15 cellular contexts compared by ENCODE assay signal in genomic region chr9:86807577-86807976, GRCh38.
DNase-seq lines count a peak whose midpoint lies in the region; ATAC-seq and TF ChIP-seq lines count a peak whose summit lies in the region.
"Had no signal": no experiment of that assay in that cellular context is flagged by ENCODE, and none has a peak within 500 bp of the region (broad histone marks: within the 10 kb centered on the region; RNA-seq: fewer than 3 reads in every experiment).

No MANE protein-coding gene starts in this region.

- peak overlapping the region; percentile 50 for H3K4me2 ChIP-seq in hepatocyte

- H2AFZ ChIP-seq in hepatocyte: no peak overlapping the region

- H3K4me1 Mint-ChIP-seq in activated CD8-positive, alpha-beta T cell treated with anti-CD3 and anti-CD28 coated beads, Interleukin-2, amount 10 ng/mL, durations not matched to agents 7 days and 5 days (ENCODE audit: low read depth): no peaks in the 10 kb centered on the region
- H3K4me1 Mint-ChIP-seq: activated naive CD8-positive, alpha-beta T cell treated with anti-CD3 and anti-CD28 coated beads, Interleukin-2, amount 10 ng/mL, durations not matched to agents 7 days and 5 days; stimulated activated effector memory CD8-positive, alpha-beta T cell treated with anti-CD3 and anti-CD28 coated beads, Interleukin-12 subunit alpha, Interleukin-12 subunit beta, amount 100 ng/mL, for 72 hours had no signal

- H3K4me3 Mint-ChIP-seq in activated CD8-positive, alpha-beta T cell treated with anti-CD3 and anti-CD28 coated beads, Interleukin-2, amount 10 ng/mL, durations not matched to agents 7 days and 5 days: no peak overlapping the region
- H3K4me3 Mint-ChIP-seq: activated naive CD8-positive, alpha-beta T cell treated with anti-CD3 and anti-CD28 coated beads, Interleukin-2, amount 10 ng/mL, durations not matched to agents 7 days and 5 days; stimulated activated effector memory CD8-positive, alpha-beta T cell treated with anti-CD3 and anti-CD28 coated beads, Interleukin-12 subunit alpha, Interleukin-12 subunit beta, amount 100 ng/mL, for 72 hours had no signal

- peaks cover 4% of the 10 kb centered on the region for H3K9me3 Mint-ChIP-seq in activated CD8-positive, alpha-beta T cell treated with anti-CD3 and anti-CD28 coated beads, Interleukin-2, amount 10 ng/mL, durations not matched to agents 7 days and 5 days (ENCODE audit: insufficient read depth)

- TF ChIP-seq CTCF in hepatocyte (IDR thresholded peaks at IDR 0.05; ENCODE audit: poor library complexity) (no peak), omental fat pad (IDR thresholded peaks at IDR 0.05) (no peak), ascending aorta (IDR thresholded peaks at IDR 0.05) (no peak), thyroid gland (IDR thresholded peaks at IDR 0.05) (no peak)

- peak; percentile 82 for ATAC-seq in omental fat pad (ENCODE audit: low FRiP score)
- ATAC-seq in activated CD8-positive, alpha-beta T cell treated with anti-CD3 and anti-CD28 coated beads, Interleukin-2, amount 10 ng/mL, durations not matched to agents 7 days and 5 days: no peak
- ATAC-seq: esophagus mucosa; stimulated activated effector memory CD8-positive, alpha-beta T cell treated with anti-CD3 and anti-CD28 coated beads, Interleukin-12 subunit alpha, Interleukin-12 subunit beta, amount 100 ng/mL, for 72 hours had no signal

- H3K4me1 ChIP-seq in hepatocyte (ENCODE audit: insufficient read depth): peaks cover 9% of the 10 kb centered on the region
- H3K4me1 ChIP-seq in ascending aorta: peaks cover 0 to 4% of the 10 kb centered on the region in 2 donors
- H3K4me1 ChIP-seq in thyroid gland: no peaks in the 10 kb centered on the region
- H3K4me1 ChIP-seq: colonic mucosa had no signal

- CTCF ChIA-PET in activated CD8-positive, alpha-beta T cell treated with anti-CD3 and anti-CD28 coated beads, Interleukin-2, amount 10 ng/mL, durations not matched to agents 7 days and 5 days (lab: Charles Lee): no interaction called here

- H3K36me3 ChIP-seq in hepatocyte (replicated peaks; ENCODE audit: insufficient read depth, low read depth) (no peaks in the 10 kb centered on the region), ascending aorta (no peaks in the 10 kb centered on the region), thyroid gland (no peaks in the 10 kb centered on the region)
- H3K36me3 ChIP-seq: colonic mucosa had no signal

- no peaks in the 10 kb centered on the region for H3K79me2 ChIP-seq in hepatocyte

- no peak for TF ChIP-seq POLR2A in thyroid gland (IDR thresholded peaks at IDR 0.05)

- POLR2A ChIA-PET in activated CD8-positive, alpha-beta T cell treated with anti-CD3 and anti-CD28 coated beads, Interleukin-2, amount 10 ng/mL, durations not matched to agents 7 days and 5 days (lab: Charles Lee): no interaction called here

- WGBS in hepatocyte (ENCODE audit: low lambda C conversion rate, missing lambda C conversion rate): 30% methylated on average over 15 of the region's 15 CpGs
- WGBS in thyroid gland, 2 donors: 74 to 78% methylated on average over 15 of the region's 15 CpGs

- no peaks in the 10 kb centered on the region for H3K27me3 Mint-ChIP-seq in activated CD8-positive, alpha-beta T cell treated with anti-CD3 and anti-CD28 coated beads, Interleukin-2, amount 10 ng/mL, durations not matched to agents 7 days and 5 days (ENCODE audit: low read depth)
- H3K27me3 Mint-ChIP-seq: activated naive CD8-positive, alpha-beta T cell treated with anti-CD3 and anti-CD28 coated beads, Interleukin-2, amount 10 ng/mL, durations not matched to agents 7 days and 5 days had no signal

- intact Hi-C loops in ascending aorta (cut with DNase I) (no loop called here), thyroid gland (cut with DNase I) (no loop called here)

- H3K4me3 ChIP-seq in hepatocyte: no peak overlapping the region
- no peak overlapping the region for H3K4me3 ChIP-seq in ascending aorta
- H3K4me3 ChIP-seq in thyroid gland (replicated peaks in 1 of 3): no peak overlapping the region
- H3K4me3 ChIP-seq: colonic mucosa had no signal

- H3K9me2 ChIP-seq in hepatocyte (replicated peaks; ENCODE audit: insufficient read depth): no peaks in the 10 kb centered on the region

- no peaks in the 10 kb centered on the region for H3K36me3 Mint-ChIP-seq in activated CD8-positive, alpha-beta T cell treated with anti-CD3 and anti-CD28 coated beads, Interleukin-2, amount 10 ng/mL, durations not matched to agents 7 days and 5 days (ENCODE audit: low read depth)
- H3K36me3 Mint-ChIP-seq: activated naive CD8-positive, alpha-beta T cell treated with anti-CD3 and anti-CD28 coated beads, Interleukin-2, amount 10 ng/mL, durations not matched to agents 7 days and 5 days; stimulated activated effector memory CD8-positive, alpha-beta T cell treated with anti-CD3 and anti-CD28 coated beads, Interleukin-12 subunit alpha, Interleukin-12 subunit beta, amount 100 ng/mL, for 72 hours had no signal

- H3K9me3 ChIP-seq in hepatocyte (ENCODE audit: low read depth) (no peaks in the 10 kb centered on the region), ascending aorta (no peaks in the 10 kb centered on the region), thyroid gland (no peaks in the 10 kb centered on the region)
- H3K9me3 ChIP-seq: colonic mucosa had no signal

- no peak overlapping the region for H3K27ac Mint-ChIP-seq in activated CD8-positive, alpha-beta T cell treated with anti-CD3 and anti-CD28 coated beads, Interleukin-2, amount 10 ng/mL, durations not matched to agents 7 days and 5 days
- H3K27ac Mint-ChIP-seq: activated naive CD8-positive, alpha-beta T cell treated with anti-CD3 and anti-CD28 coated beads, Interleukin-2, amount 10 ng/mL, durations not matched to agents 7 days and 5 days; stimulated activated effector memory CD8-positive, alpha-beta T cell treated with anti-CD3 and anti-CD28 coated beads, Interleukin-12 subunit alpha, Interleukin-12 subunit beta, amount 100 ng/mL, for 72 hours had no signal

- H3K27ac ChIP-seq in hepatocyte (peak overlapping the region; percentile 77), ascending aorta (peak overlapping the region in 1 of 2 donors; percentile 60), thyroid gland (no peak overlapping the region)
- H3K27ac ChIP-seq: colonic mucosa had no signal

- peak; percentile 34 for DNase-seq in ELF-1 (ENCODE audit: low read depth, low spot score)
- DNase-seq in ecto neural progenitor cell (ENCODE audit: low spot score): peak; percentile 72
- peak; percentile 66 for DNase-seq in hepatocyte (ENCODE audit: low spot score)
- no peak for DNase-seq in omental fat pad (ENCODE audit: low spot score)
- no peak for DNase-seq in ascending aorta (ENCODE audit: low spot score in 2 of 2)
- no peak for DNase-seq in DMS153 treated with DMSO at 0.1 percent for 48 hours (lab: John Stamatoyannopoulos, UW; ENCODE audit: unreplicated experiment)
- no peak for DNase-seq in thyroid gland
- no peak for DNase-seq in activated CD8-positive, alpha-beta T cell treated with anti-CD3 and anti-CD28 coated beads, Interleukin-2, amount 10 ng/mL, durations not matched to agents 7 days and 5 days
- DNase-seq: activated CD4-positive, alpha-beta T cell treated with anti-CD3 and anti-CD28 coated beads for 48 hours; activated naive CD8-positive, alpha-beta T cell treated with anti-CD3 and anti-CD28 coated beads, Interleukin-2, amount 10 ng/mL, durations not matched to agents 7 days and 5 days; colonic mucosa; GF-D8; NCI-H2081 treated with DMSO at 0.1 percent for 48 hours had no signal

- H3K27me3 ChIP-seq in hepatocyte (no peaks in the 10 kb centered on the region), ascending aorta (no peaks in the 10 kb centered on the region), thyroid gland (no peaks in the 10 kb centered on the region)
- H3K27me3 ChIP-seq: colonic mucosa had no signal

- no peaks in the 10 kb centered on the region for H4K20me1 ChIP-seq in hepatocyte (ENCODE audit: insufficient read depth, poor library complexity, severe bottlenecking)

Comparison
In these comparisons a context has a peak if more than half of its experiments do, and no peak if none do; other contexts are left out.
1. DNase-seq: peak in ELF-1 (single experiment), ecto neural progenitor cell (single experiment) and hepatocyte (single experiment); none in omental fat pad (single experiment), ascending aorta (0 of 2), DMS153 treated with DMSO at 0.1 percent for 48 hours (single experiment), thyroid gland (0 of 2) and activated CD8-positive, alpha-beta T cell treated with anti-CD3 and anti-CD28 coated beads, Interleukin-2, amount 10 ng/mL, durations not matched to agents 7 days and 5 days (single experiment).